Comparison of ENCODE assay signal across 13 cellular contexts in the genomic region with DNA sequence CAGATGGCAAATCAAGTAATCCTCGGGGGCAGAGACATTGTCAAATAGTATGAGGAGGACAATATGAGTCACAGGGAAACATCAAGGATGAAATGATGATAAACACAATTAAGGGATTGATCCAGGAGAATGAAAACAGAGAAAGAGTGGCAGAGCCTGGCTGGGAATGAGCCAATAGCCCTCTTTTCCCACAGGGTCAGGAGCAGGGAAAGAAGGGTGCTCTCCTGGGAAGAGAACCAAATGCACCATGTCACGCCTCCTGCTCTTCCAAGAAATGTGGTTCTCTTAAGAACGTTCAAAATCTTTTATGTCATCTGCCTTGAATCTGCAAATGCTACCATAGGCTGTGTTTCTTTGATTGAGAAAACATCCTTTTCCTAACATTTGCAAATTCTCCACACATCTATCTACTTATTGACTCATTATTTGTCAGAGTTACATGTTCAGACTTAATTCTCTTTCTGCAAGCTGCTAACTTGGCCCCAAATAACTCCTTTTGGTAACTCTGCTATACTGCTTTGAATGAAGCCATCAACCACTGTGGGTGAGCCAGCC. TPM values are rescaled to one million over a fixed set of nuclear protein-coding genes. Genes with fewer than 3 reads are reported as not detected.
DNase-seq lines count a peak whose midpoint lies in the region; ATAC-seq and TF ChIP-seq lines count a peak whose summit lies in the region.
"Had no signal": no experiment of that assay in that cellular context is flagged by ENCODE, and none has a peak within 500 bp of the region (broad histone marks: within the 10 kb centered on the region; RNA-seq: fewer than 3 reads in every experiment).

No MANE protein-coding gene starts in this region.

- H3K36me3 Mint-ChIP-seq in activated B cell treated with CpG ODN at 0.5 μM for 24 hours (ENCODE audit: low read depth) (peaks cover 1% of the 10 kb centered on the region), type B pancreatic cell (peaks cover 32% of the 10 kb centered on the region), mesothelial cell of epicardium (peaks cover 21% of the 10 kb centered on the region)

- POLR2A ChIA-PET in activated B cell treated with CpG ODN at 0.5 μM for 24 hours (lab: Charles Lee), result interaction anchor here (0.8 kb wide), 1 partner anchor 19 kb away, joined by 4 read pairs; no protein-coding TSS in a partner anchor

- H3K27me3 Mint-ChIP-seq in activated B cell treated with CpG ODN at 0.5 μM for 24 hours, result no peaks in the 10 kb centered on the region
- H3K27me3 Mint-ChIP-seq in type B pancreatic cell, result no peaks in the 10 kb centered on the region
- no peaks in the 10 kb centered on the region for H3K27me3 Mint-ChIP-seq in mesothelial cell of epicardium (ENCODE audit: low read depth)

- H3K36me3 ChIP-seq in left ventricle myocardium inferior, result no peaks in the 10 kb centered on the region
- H3K36me3 ChIP-seq: pancreas had no signal

- CTCF ChIA-PET in activated B cell treated with CpG ODN at 0.5 μM for 24 hours (lab: Charles Lee), result no interaction called here

- ATAC-seq in Right ventricle myocardium superior (ENCODE audit: poor library complexity) (no peak), activated B cell treated with CpG ODN at 0.5 μM for 24 hours (ENCODE audit: low read depth) (no peak), foreskin keratinocyte (peak; percentile 87), HG02759 (IDR thresholded peaks at IDR 0.05; ENCODE audit: unreplicated experiment) (no peak)
- ATAC-seq: body of pancreas had no signal

- no peak overlapping the region for H3K4me3 ChIP-seq in left ventricle myocardium inferior
- H3K4me3 ChIP-seq: body of pancreas, pancreas had no signal

- H3K4me3 Mint-ChIP-seq in activated B cell treated with CpG ODN at 0.5 μM for 24 hours (no peak overlapping the region), type B pancreatic cell (no peak overlapping the region), mesothelial cell of epicardium (no peak overlapping the region)

- H3K4me1 Mint-ChIP-seq in activated B cell treated with CpG ODN at 0.5 μM for 24 hours (peaks cover 48% of the 10 kb centered on the region), type B pancreatic cell (ENCODE audit: unreplicated experiment) (peaks cover 26% of the 10 kb centered on the region), mesothelial cell of epicardium (peaks cover 10% of the 10 kb centered on the region)

- H3K27ac ChIP-seq in left ventricle myocardium inferior (replicated peaks), result peak overlapping the region; percentile 91
- peak overlapping the region; percentile 71 for H3K27ac ChIP-seq in foreskin keratinocyte
- H3K27ac ChIP-seq: pancreas had no signal

- H3K4me1 ChIP-seq in left ventricle myocardium inferior (peaks cover 98% of the 10 kb centered on the region), foreskin keratinocyte (peaks cover 25% of the 10 kb centered on the region)

- no peak for DNase-seq in left ventricle myocardium inferior
- no peak for DNase-seq in Right ventricle myocardium superior
- no peak for DNase-seq in activated B cell treated with CpG ODN at 0.5 μM for 24 hours
- peak; percentile 73 to 88 for DNase-seq in foreskin keratinocyte
- DNase-seq in type B pancreatic cell (ENCODE audit: extremely low spot score, unreplicated experiment), result no peak
- DNase-seq in mesothelial cell of epicardium (ENCODE audit: low spot score in 2 of 2, unreplicated experiment in 2 of 2), result no peak
- DNase-seq in iPS-NIHi11 (ENCODE audit: low spot score), result no peak
- DNase-seq: activated CD4-positive, alpha-beta T cell treated with anti-CD3 and anti-CD28 coated beads, Interleukin-2, amount 50 U/mL, for 4 hours; body of pancreas; NCI-H1417 treated with DMSO at 0.1 percent for 48 hours; pancreas; SIG-M5 had no signal

- intact Hi-C loops in left ventricle myocardium inferior (cut with micrococcal nuclease), result no loop called here
- intact Hi-C loops in Right ventricle myocardium superior (cut with DNase I), result no loop called here
- intact Hi-C loops in activated B cell treated with CpG ODN at 0.5 μM for 24 hours (cut with micrococcal nuclease), result no loop called here

- H3K27me3 ChIP-seq in left ventricle myocardium inferior (ENCODE audit: low read depth), result no peaks in the 10 kb centered on the region
- H3K27me3 ChIP-seq in foreskin keratinocyte, result no peaks in the 10 kb centered on the region
- H3K27me3 ChIP-seq: body of pancreas, pancreas had no signal

- H3K9me3 Mint-ChIP-seq in activated B cell treated with CpG ODN at 0.5 μM for 24 hours (no peaks in the 10 kb centered on the region), type B pancreatic cell (no peaks in the 10 kb centered on the region), mesothelial cell of epicardium (peaks cover 7% of the 10 kb centered on the region)

- no peaks in the 10 kb centered on the region for H3K9me3 ChIP-seq in left ventricle myocardium inferior (replicated peaks)
- H3K9me3 ChIP-seq: body of pancreas, pancreas had no signal

- H3K27ac Mint-ChIP-seq in activated B cell treated with CpG ODN at 0.5 μM for 24 hours, result peak overlapping the region; percentile 87
- peak overlapping the region; percentile 62 for H3K27ac Mint-ChIP-seq in type B pancreatic cell
- no peak overlapping the region for H3K27ac Mint-ChIP-seq in mesothelial cell of epicardium

- no peak for TF ChIP-seq CTCF in left ventricle myocardium inferior (IDR thresholded peaks at IDR 0.05; ENCODE audit: borderline replicate concordance)
- TF ChIP-seq CTCF in activated B cell treated with CpG ODN at 0.5 μM for 24 hours (IDR thresholded peaks at IDR 0.05), result no peak
- TF ChIP-seq CTCF in foreskin keratinocyte (conservative IDR thresholded peaks at IDR 0.05), result no peak
- no peak for TF ChIP-seq CTCF in type B pancreatic cell (conservative IDR thresholded peaks at IDR 0.05)
- TF ChIP-seq CTCF in mesothelial cell of epicardium (IDR thresholded peaks at IDR 0.05; ENCODE audit: unreplicated experiment), result no peak

RNA-seq across cellular contexts. Expression of gene HIPK2, which starts 50.6 kb away (rescaled TPM):
- total RNA-seq in left ventricle myocardium inferior, result 127 TPM
- 88.5 TPM for total RNA-seq in Right ventricle myocardium superior
- total RNA-seq in activated B cell treated with CpG ODN at 0.5 μM for 24 hours, result 21.1 and 23.0 TPM in 2 replicates
- total RNA-seq in foreskin keratinocyte, result 17.7 and 20.1 TPM in 2 replicates
- 2.1 and 2.6 TPM in 2 replicates for polyA plus RNA-seq in foreskin keratinocyte
- total RNA-seq in type B pancreatic cell (ENCODE audit: low replicate concordance), result 84.7 and 89.1 TPM in 2 replicates
- total RNA-seq in mesothelial cell of epicardium, result 72.1 to 75.8 TPM (median 72.9 TPM) in 3 replicates

Comparison
In these comparisons a context has a peak if more than half of its experiments do, and no peak if none do; other contexts are left out.
1. DNase-seq: peak in foreskin keratinocyte (2 of 2); none in left ventricle myocardium inferior (single experiment), Right ventricle myocardium superior (single experiment), activated B cell treated with CpG ODN at 0.5 μM for 24 hours (single experiment), type B pancreatic cell (single experiment), mesothelial cell of epicardium (0 of 2) and iPS-NIHi11 (single experiment).